ENCODE assay signal across 14 cellular contexts in the genomic region with DNA sequence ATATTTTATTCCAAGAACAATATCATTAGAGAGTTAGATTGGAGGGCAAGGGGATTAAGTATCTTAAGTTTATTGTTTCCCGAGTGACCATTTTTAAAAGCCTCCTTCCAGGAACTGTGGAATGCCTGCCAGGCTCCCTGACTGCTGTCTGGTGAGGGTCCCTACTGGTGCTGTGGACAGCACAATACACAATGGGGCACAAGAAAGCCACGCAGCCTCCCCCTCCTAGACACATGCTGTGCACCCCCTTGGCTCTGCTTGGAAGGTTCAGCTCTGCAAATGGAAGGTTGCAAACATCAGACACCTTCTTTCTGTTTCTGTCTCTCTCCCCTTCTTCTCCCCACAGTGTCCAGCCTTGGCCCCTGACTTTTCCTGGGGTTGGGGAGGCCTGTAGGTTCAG.
DNase-seq lines count a peak whose midpoint lies in the region.
"Had no signal": no experiment of that assay in that cellular context is flagged by ENCODE, and none has a peak within 500 bp of the region (broad histone marks: within the 10 kb centered on the region; RNA-seq: fewer than 3 reads in every experiment).

No MANE protein-coding gene starts in this region.

- H4K12ac ChIP-seq in trophoblast cell (ENCODE audit: low read depth, low read length), result peak overlapping the region; percentile 5

- no peak overlapping the region for H2AFZ ChIP-seq in trophoblast cell (ENCODE audit: insufficient read depth, low read length, poor library complexity)
- H2AFZ ChIP-seq in Karpas-422 (ENCODE audit: low read length), result no peak overlapping the region

- H3K27me3 ChIP-seq in SJSA1 (replicated peaks) (no peaks in the 10 kb centered on the region), iPS-15b (ENCODE audit: control insufficient read depth, insufficient read depth, low read length) (no peaks in the 10 kb centered on the region), trophoblast cell (ENCODE audit: insufficient read depth, low read length) (no peaks in the 10 kb centered on the region), Karpas-422 (ENCODE audit: low read length) (no peaks in the 10 kb centered on the region)
- H3K27me3 ChIP-seq: right lobe of liver had no signal

- no peaks in the 10 kb centered on the region for H3K9me2 ChIP-seq in Karpas-422 (replicated peaks; ENCODE audit: insufficient read depth, low read length)

- peak overlapping the region; percentile 100 for H3K27ac ChIP-seq in SJSA1
- peak overlapping the region; percentile 89 for H3K27ac ChIP-seq in trophoblast cell (ENCODE audit: low read depth, low read length)
- no peak overlapping the region for H3K27ac ChIP-seq in Karpas-422 (ENCODE audit: low read length)
- H3K27ac ChIP-seq: right lobe of liver had no signal

- H3K79me1 ChIP-seq in trophoblast cell (ENCODE audit: low read length), result peaks cover 24% of the 10 kb centered on the region

- H3K79me2 ChIP-seq in trophoblast cell (ENCODE audit: control insufficient read depth, insufficient read depth, low read length, poor library complexity) (peaks cover 7% of the 10 kb centered on the region), Karpas-422 (ENCODE audit: low read length) (no peaks in the 10 kb centered on the region)

- no peak overlapping the region for H3K4me3 ChIP-seq in SJSA1
- H3K4me3 ChIP-seq in iPS-15b (ENCODE audit: low read depth, low read length), result peak overlapping the region; percentile 10
- no peak overlapping the region for H3K4me3 ChIP-seq in trophoblast cell (ENCODE audit: low read depth, low read length)
- H3K4me3 ChIP-seq in Karpas-422 (ENCODE audit: low read length), result no peak overlapping the region
- H3K4me3 ChIP-seq: right lobe of liver had no signal

- peak overlapping the region; percentile 61 for H2AK5ac ChIP-seq in trophoblast cell (ENCODE audit: low read length)

- H3K9me3 ChIP-seq in SJSA1 (replicated peaks), result no peaks in the 10 kb centered on the region
- no peaks in the 10 kb centered on the region for H3K9me3 ChIP-seq in iPS-15b (ENCODE audit: control insufficient read depth, insufficient read depth, low read length)
- H3K9me3 ChIP-seq in trophoblast cell (ENCODE audit: insufficient read depth, low read depth, low read length), result no peaks in the 10 kb centered on the region
- H3K9me3 ChIP-seq in Karpas-422 (ENCODE audit: low read length), result no peaks in the 10 kb centered on the region
- H3K9me3 ChIP-seq: right lobe of liver had no signal

- H3K9ac ChIP-seq in iPS-15b (ENCODE audit: low read depth, low read length), result no peak overlapping the region
- H3K9ac ChIP-seq in trophoblast cell (ENCODE audit: low read length), result no peak overlapping the region
- H3K9ac ChIP-seq in Karpas-422 (ENCODE audit: low read length), result no peak overlapping the region

- peak overlapping the region; percentile 95 for H3K18ac ChIP-seq in trophoblast cell (ENCODE audit: low read length)

- H4K20me1 ChIP-seq in Karpas-422 (ENCODE audit: insufficient read depth, low read depth, low read length), result no peaks in the 10 kb centered on the region

- H3K4me1 ChIP-seq in SJSA1 (replicated peaks), result peaks cover 46% of the 10 kb centered on the region
- H3K4me1 ChIP-seq in iPS-15b (ENCODE audit: control insufficient read depth, insufficient read depth, low read length), result peaks cover 38% of the 10 kb centered on the region
- peaks cover 16 to 23% of the 10 kb centered on the region in 2 experiments for H3K4me1 ChIP-seq in trophoblast cell (ENCODE audit: control insufficient read depth in 1 of 2, insufficient read depth in 2 of 2, low read length in 2 of 2)
- H3K4me1 ChIP-seq in Karpas-422 (ENCODE audit: low read length), result no peaks in the 10 kb centered on the region

- no CpG with 5 or more reads among the region's 2 CpGs for WGBS in trophoblast cell (ENCODE audit: extremely low coverage, insufficient coverage, insufficient read length)

- H4K91ac ChIP-seq in trophoblast cell (ENCODE audit: low read depth, low read length), result peak overlapping the region; percentile 81

- H3K4me2 ChIP-seq in trophoblast cell (ENCODE audit: low read length), result peak overlapping the region; percentile 32
- no peak overlapping the region for H3K4me2 ChIP-seq in Karpas-422 (ENCODE audit: low read depth, low read length, poor library complexity, severe bottlenecking)

- H3K36me3 ChIP-seq in SJSA1 (no peaks in the 10 kb centered on the region), iPS-15b (ENCODE audit: control insufficient read depth, insufficient read depth, low read length) (no peaks in the 10 kb centered on the region), trophoblast cell (ENCODE audit: control insufficient read depth in 1 of 2, insufficient read depth in 2 of 2, low read length in 2 of 2) (peaks cover 0 to 2% of the 10 kb centered on the region in 2 experiments), Karpas-422 (ENCODE audit: insufficient read depth, low read length) (no peaks in the 10 kb centered on the region)
- H3K36me3 ChIP-seq: right lobe of liver had no signal

- peak overlapping the region; percentile 85 for H4K8ac ChIP-seq in trophoblast cell (ENCODE audit: low read depth, low read length)

- H3K23ac ChIP-seq in trophoblast cell (ENCODE audit: low read length), result no peak overlapping the region

- peak overlapping the region; percentile 89 for H2BK120ac ChIP-seq in trophoblast cell (ENCODE audit: insufficient read depth, low read length, poor library complexity)

- H2BK12ac ChIP-seq in trophoblast cell (ENCODE audit: low read length), result peak overlapping the region; percentile 98

- peak overlapping the region; percentile 81 for H2BK5ac ChIP-seq in trophoblast cell (ENCODE audit: low read depth, low read length, poor library complexity)

- DNase-seq in ELF-1 (ENCODE audit: low read depth, low spot score), result peak; percentile 63
- no peak for DNase-seq in SJSA1 (ENCODE audit: low read depth in 1 of 2, low spot score in 2 of 2)
- no peak for DNase-seq in trophoblast cell
- no peak for DNase-seq in NCI-H187 (lab: John Stamatoyannopoulos, UW)
- DNase-seq in SW480 (ENCODE audit: low spot score), result no peak
- no peak for DNase-seq in NCI-H1694 treated with DMSO at 0.1 percent for 48 hours (lab: John Stamatoyannopoulos, UW)
- DNase-seq in Karpas-422, result no peak
- DNase-seq: activated effector memory CD4-positive, alpha-beta T cell treated with Interleukin-2 at 50 U/mL for 16 hours; GDM1; naive B cell; NCI-H1105; NCI-H446; right lobe of liver had no signal

- peak overlapping the region; percentile 83 for H3K14ac ChIP-seq in trophoblast cell (ENCODE audit: low read length)

- H3K4ac ChIP-seq in trophoblast cell (ENCODE audit: low read depth, low read length), result peak overlapping the region; percentile 28
